In genomic region chr7:157703534-157704195, GRCh38 we compare ENCODE assay signal across 20 cellular contexts.
A peak's percentile ranks its signal among the peaks of the same experiment; 100 is the strongest.
DNase-seq lines count a peak whose midpoint lies in the region; ATAC-seq and TF ChIP-seq lines count a peak whose summit lies in the region.
"Had no signal": no experiment of that assay in that cellular context is flagged by ENCODE, and none has a peak within 500 bp of the region (broad histone marks: within the 10 kb centered on the region; RNA-seq: fewer than 3 reads in every experiment).

No MANE protein-coding gene starts in this region.

- no peak for TF ChIP-seq POLR2A in transverse colon (IDR thresholded peaks at IDR 0.05)

- H3K4me3 ChIP-seq in coronary artery: no peak overlapping the region
- H3K4me3 ChIP-seq in osteoblast (ENCODE audit: insufficient read depth, low read length): no peak overlapping the region
- H3K4me3 ChIP-seq in transverse colon: no peak overlapping the region
- H3K4me3 ChIP-seq: SJCRH30 had no signal

- no peaks in the 10 kb centered on the region for H3K4me1 Mint-ChIP-seq in activated CD4-positive, alpha-beta memory T cell treated with anti-CD3 and anti-CD28 coated beads for 36 hours (ENCODE audit: low read depth)

- no peaks in the 10 kb centered on the region for H3K9me3 Mint-ChIP-seq in activated CD4-positive, alpha-beta memory T cell treated with anti-CD3 and anti-CD28 coated beads for 36 hours
- H3K9me3 Mint-ChIP-seq: CD4-positive, alpha-beta T cell had no signal

- 79% methylated on average over 21 of the region's 21 CpGs; no CpG with 5 or more reads in 1 of the 2 donors for WGBS in transverse colon (ENCODE audit: low coverage in 1 of 2), 2 donors

- no peaks in the 10 kb centered on the region for H3K36me3 ChIP-seq in osteoblast (ENCODE audit: insufficient read depth, low read length)
- H3K36me3 ChIP-seq in transverse colon: no peaks in the 10 kb centered on the region
- H3K36me3 ChIP-seq: BE2C, SJCRH30 had no signal

- no peaks in the 10 kb centered on the region for H3K79me2 ChIP-seq in osteoblast (ENCODE audit: insufficient read depth, low read length)

- no peak for TF ChIP-seq CTCF in coronary artery (IDR thresholded peaks at IDR 0.05)
- TF ChIP-seq CTCF in osteoblast (IDR thresholded peaks at IDR 0.05; ENCODE audit: extremely low read depth, low read depth, low read length): no peak
- no peak for TF ChIP-seq CTCF in transverse colon (IDR thresholded peaks at IDR 0.05)

- H4K20me1 ChIP-seq in osteoblast (ENCODE audit: insufficient read depth, low read length): no peaks in the 10 kb centered on the region

- intact Hi-C loops in transverse colon (cut with DNase I; ENCODE audit: low total_unique reads): no loop called here
- intact Hi-C loops in activated CD4-positive, alpha-beta memory T cell treated with anti-CD3 and anti-CD28 coated beads for 36 hours (cut with micrococcal nuclease): no loop called here

- H3K27me3 Mint-ChIP-seq in activated CD4-positive, alpha-beta memory T cell treated with anti-CD3 and anti-CD28 coated beads for 36 hours: peaks cover 42% of the 10 kb centered on the region

- peak; percentile 9 for DNase-seq in activated CD4-positive, CD25-positive, alpha-beta regulatory T cell treated with anti-CD3 and anti-CD28 coated beads, Interleukin-2, amount 50 U/mL, for 72 hours
- DNase-seq in coronary artery (ENCODE audit: low spot score): peak; percentile 55
- peak; percentile 72 for DNase-seq in osteoblast (ENCODE audit: insufficient read length, low spot score, missing footprints)
- DNase-seq in transverse colon: peak; percentile 2
- no peak for DNase-seq in NCI-H2196 treated with DMSO at 0.1 percent for 48 hours (lab: John Stamatoyannopoulos, UW; ENCODE audit: unreplicated experiment)
- DNase-seq in activated CD4-positive, alpha-beta memory T cell treated with anti-CD3 and anti-CD28 coated beads for 36 hours: no peak
- DNase-seq: BE2C, Calu3, DMS53, GOT3, IMR-90, NCI-H1105, NCI-H1694, NCI-H2227 treated with DMSO at 0.1 percent for 48 hours, NCI-H524 treated with DMSO at 0.1 percent for 48 hours, SJCRH30 had no signal

- CTCF ChIA-PET in activated CD4-positive, alpha-beta memory T cell treated with anti-CD3 and anti-CD28 coated beads for 36 hours (lab: Charles Lee): no interaction called here

- H3K27me3 ChIP-seq in osteoblast (ENCODE audit: insufficient read depth, low read length) (no peaks in the 10 kb centered on the region), transverse colon (peaks cover 31% of the 10 kb centered on the region)

- in situ Hi-C loops in transverse colon (cut with MboI; ENCODE audit: low pct_ligation_motif_present in 1 of 4, low pct_unique_long_range_greater_than_20kb in 1 of 4, low sequenced_read_pairs in 3 of 4): no loop called here

- no peak overlapping the region for H3K4me2 ChIP-seq in osteoblast (ENCODE audit: insufficient read depth, low read length)

- H3K9me3 ChIP-seq in osteoblast (ENCODE audit: low read depth, low read length) (no peaks in the 10 kb centered on the region), transverse colon (no peaks in the 10 kb centered on the region)
- H3K9me3 ChIP-seq: BE2C, SJCRH30 had no signal

- no peak overlapping the region for H3K4me3 Mint-ChIP-seq in activated CD4-positive, alpha-beta memory T cell treated with anti-CD3 and anti-CD28 coated beads for 36 hours
- H3K4me3 Mint-ChIP-seq: CD4-positive, alpha-beta T cell had no signal

- TF ChIP-seq EP300 in transverse colon (IDR thresholded peaks at IDR 0.05; ENCODE audit: low read depth): no peak

- H2AFZ ChIP-seq in osteoblast (ENCODE audit: low read length): no peak overlapping the region

- no peak overlapping the region for H3K27ac ChIP-seq in coronary artery
- no peak overlapping the region for H3K27ac ChIP-seq in osteoblast (ENCODE audit: low read depth, low read length)
- H3K27ac ChIP-seq in transverse colon: no peak overlapping the region
- H3K27ac ChIP-seq: 22Rv1, SJCRH30 had no signal

- H3K36me3 Mint-ChIP-seq in activated CD4-positive, alpha-beta memory T cell treated with anti-CD3 and anti-CD28 coated beads for 36 hours: no peaks in the 10 kb centered on the region

- POLR2A ChIA-PET in activated CD4-positive, alpha-beta memory T cell treated with anti-CD3 and anti-CD28 coated beads for 36 hours (lab: Charles Lee): no interaction called here

- no peak for ATAC-seq in activated CD4-positive, CD25-positive, alpha-beta regulatory T cell treated with anti-CD3 and anti-CD28 coated beads, Interleukin-2, amount 50 U/mL, for 24 hours
- no peak for ATAC-seq in HG03139 (IDR thresholded peaks at IDR 0.05; ENCODE audit: unreplicated experiment)

- no peaks in the 10 kb centered on the region for H3K4me1 ChIP-seq in osteoblast (ENCODE audit: insufficient read depth, low read length)
- no peaks in the 10 kb centered on the region for H3K4me1 ChIP-seq in transverse colon
- H3K4me1 ChIP-seq: BE2C, SJCRH30 had no signal

- no peak overlapping the region for H3K27ac Mint-ChIP-seq in activated CD4-positive, alpha-beta memory T cell treated with anti-CD3 and anti-CD28 coated beads for 36 hours
- H3K27ac Mint-ChIP-seq: CD4-positive, alpha-beta T cell had no signal

Comparison
In these comparisons a context has a peak if more than half of its experiments do, and no peak if none do; other contexts are left out.
1. DNase-seq: peak in activated CD4-positive, CD25-positive, alpha-beta regulatory T cell treated with anti-CD3 and anti-CD28 coated beads, Interleukin-2, amount 50 U/mL, for 72 hours (single experiment), coronary artery (single experiment), osteoblast (single experiment) and transverse colon (single experiment); none in NCI-H2196 treated with DMSO at 0.1 percent for 48 hours (single experiment) and activated CD4-positive, alpha-beta memory T cell treated with anti-CD3 and anti-CD28 coated beads for 36 hours (single experiment).